Comparison of ENCODE assay signal across 1 cellular context in genomic region chr2:146081459-146081858, GRCh38.
TF ChIP-seq lines count a peak whose summit lies in the region.

No MANE protein-coding gene starts in this region.

TF ChIP-seq in K562, 482 proteins besides CTCF, POLR2A, EP300 and RAD21 (continued from another document):
- no peak for TF ChIP-seq CHD7 (IDR thresholded peaks at IDR 0.05; ENCODE audit: low read depth, low read length)
- peak; percentile 31; the same call in 1 of the 2 replicates for TF ChIP-seq C11orf30 (IDR thresholded peaks at IDR 0.05; ENCODE audit: low read depth)
- no peak for TF ChIP-seq FOSL1 (tag; conservative IDR thresholded peaks at IDR 0.05)
- TF ChIP-seq PHB (CRISPR knock-in tag; IDR thresholded peaks at IDR 0.05) = no peak
- peak; percentile 63 for TF ChIP-seq ZNF316 (IDR thresholded peaks at IDR 0.05)
- TF ChIP-seq NELFE (IDR thresholded peaks at IDR 0.05; ENCODE audit: insufficient read depth, insufficient read length) = no peak
- TF ChIP-seq MTA2 (IDR thresholded peaks at IDR 0.05; ENCODE audit: low read depth) = no peak
TF ChIP-seq in K562: peak in this region for 2.
